In the genomic region with DNA sequence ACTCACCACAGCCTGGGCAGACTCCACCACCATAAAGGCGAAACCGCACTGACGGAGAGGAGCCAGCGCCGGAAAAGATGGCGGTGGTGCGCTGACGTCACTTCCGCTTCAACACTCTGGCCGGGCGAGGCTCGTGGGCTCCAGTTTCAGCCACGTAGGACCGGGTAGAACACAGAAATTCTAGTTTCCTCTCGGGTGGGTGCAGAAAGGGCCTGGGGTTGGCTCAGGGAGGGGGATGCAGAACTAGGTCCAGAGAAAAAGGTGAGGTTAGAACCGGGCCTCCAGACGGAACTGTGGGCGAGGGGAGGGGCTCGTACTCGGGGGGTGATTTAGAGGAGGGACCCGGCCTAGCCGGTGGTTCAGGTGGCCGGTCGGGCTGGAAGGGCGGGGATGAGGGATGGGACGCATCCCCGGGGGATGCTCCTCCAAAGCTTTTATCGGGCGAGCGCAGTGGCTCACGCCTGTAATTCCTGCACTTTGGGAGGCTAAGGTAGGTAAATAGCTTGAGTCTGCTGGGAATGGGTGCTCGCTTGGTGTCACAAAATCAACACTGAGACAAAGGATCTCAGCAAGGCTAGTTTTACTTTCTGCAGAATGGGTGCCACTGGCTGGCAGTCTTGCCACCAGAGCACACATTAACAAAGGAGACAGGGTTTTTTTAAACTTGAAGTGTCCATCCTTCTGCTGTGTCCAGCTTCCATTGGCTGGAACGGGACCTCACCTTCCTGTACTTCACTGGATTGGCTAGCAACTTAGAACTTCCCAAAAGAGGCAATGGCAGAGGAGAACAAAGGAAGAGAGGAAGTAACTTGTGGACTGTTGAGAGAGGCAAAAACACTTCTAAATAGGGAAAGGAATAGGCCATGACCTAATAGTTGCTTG, we compare ENCODE assay signal across 1 cellular context.
TF ChIP-seq lines count a peak whose summit lies in the region.

ZNF561 (minus strand) TSS at position 77 of the 882 bp plus-strand sequence. CDS start 1,776 bp downstream, outside the sequence.

TF ChIP-seq in HepG2, 621 proteins besides CTCF, POLR2A, EP300 and RAD21 (continued from another document and continues in another):
- TF ChIP-seq, protein P1, sequence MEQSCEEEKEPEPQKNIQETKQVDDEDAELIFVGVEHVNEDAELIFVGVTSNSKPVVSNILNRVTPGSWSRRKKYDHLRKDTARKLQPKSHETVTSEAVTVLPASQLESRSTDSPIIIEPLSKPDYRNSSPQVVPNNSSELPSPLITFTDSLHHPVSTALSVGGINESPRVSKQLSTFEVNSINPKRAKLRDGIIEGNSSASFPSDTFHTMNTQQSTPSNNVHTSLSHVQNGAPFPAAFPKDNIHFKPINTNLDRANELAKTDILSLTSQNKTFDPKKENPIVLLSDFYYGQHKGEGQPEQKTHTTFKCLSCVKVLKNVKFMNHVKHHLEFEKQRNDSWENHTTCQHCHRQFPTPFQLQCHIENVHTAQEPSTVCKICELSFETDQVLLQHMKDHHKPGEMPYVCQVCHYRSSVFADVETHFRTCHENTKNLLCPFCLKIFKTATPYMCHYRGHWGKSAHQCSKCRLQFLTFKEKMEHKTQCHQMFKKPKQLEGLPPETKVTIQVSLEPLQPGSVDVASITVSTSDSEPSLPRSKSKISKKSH (CRISPR knock-in tag; IDR thresholded peaks at IDR 0.05; ENCODE audit: borderline replicate concordance): peak; percentile 52; the same call in 1 of the 2 replicates
- TF ChIP-seq ZNF652 (CRISPR knock-in tag; IDR thresholded peaks at IDR 0.05; ENCODE audit: borderline replicate concordance, low read depth) (no peak), HCFC1 (IDR thresholded peaks at IDR 0.05; ENCODE audit: low read depth, low read length) (peak; percentile 56), ZSCAN21 (CRISPR knock-in tag; IDR thresholded peaks at IDR 0.05; ENCODE audit: borderline replicate concordance) (peak; percentile 42; the same call in 1 of the 2 replicates), ZBTB21 (CRISPR knock-in tag; IDR thresholded peaks at IDR 0.05) (no peak; the same call in 1 of the 2 replicates), RELA (CRISPR knock-in tag; IDR thresholded peaks at IDR 0.05) (no peak), CBX2 (IDR thresholded peaks at IDR 0.05; ENCODE audit: low read depth, low read length) (no peak), CBX2 (CRISPR knock-in tag; IDR thresholded peaks at IDR 0.05; ENCODE audit: low read depth) (no peak), GZF1 (CRISPR knock-in tag; IDR thresholded peaks at IDR 0.05) (no peak), ELF4 (CRISPR knock-in tag; IDR thresholded peaks at IDR 0.05; ENCODE audit: borderline replicate concordance) (peak; percentile 44; the same call in 1 of the 2 replicates), ZNF20 (CRISPR knock-in tag; IDR thresholded peaks at IDR 0.05) (peak; percentile 27; the same call in 1 of the 2 replicates), FLYWCH1 (CRISPR knock-in tag; IDR thresholded peaks at IDR 0.05) (peak; percentile 84; the same call in 1 of the 2 replicates), ZNF883 (CRISPR knock-in tag; IDR thresholded peaks at IDR 0.05; ENCODE audit: not compliant biosample characterization) (peak; percentile 54), THAP7 (CRISPR knock-in tag; IDR thresholded peaks at IDR 0.05) (no peak), ZNF674 (CRISPR knock-in tag; IDR thresholded peaks at IDR 0.05; ENCODE audit: low read depth) (no peak), ZNF550 (CRISPR knock-in tag; IDR thresholded peaks at IDR 0.05; ENCODE audit: borderline replicate concordance) (0 out of 2 replicates have a peak, but pooled peaks have one; percentile 16), TAF15 (IDR thresholded peaks at IDR 0.05; ENCODE audit: low read depth, low read length, poor library complexity, severe bottlenecking) (no peak), TEAD3 (CRISPR knock-in tag; optimal IDR thresholded peaks at IDR 0.05; ENCODE audit: borderline replicate concordance) (no peak), HNRNPLL (IDR thresholded peaks at IDR 0.05; ENCODE audit: low read depth, low read length, poor library complexity, severe bottlenecking) (peak; percentile 20), THRA (CRISPR knock-in tag; IDR thresholded peaks at IDR 0.05; ENCODE audit: borderline replicate concordance) (no peak), ZNF768 (CRISPR knock-in tag; IDR thresholded peaks at IDR 0.05) (peak; percentile 16; the same call in 1 of the 2 replicates), MED1 (CRISPR knock-in tag; IDR thresholded peaks at IDR 0.05) (peak; percentile 43), NKX3-1 (CRISPR knock-in tag; IDR thresholded peaks at IDR 0.05) (no peak; the same call in 1 of the 2 replicates), ZBTB42 (CRISPR knock-in tag; IDR thresholded peaks at IDR 0.05) (no peak), HNRNPH1 (optimal IDR thresholded peaks at IDR 0.05; ENCODE audit: low read depth, low read length) (peak; percentile 62), DNMT3B (CRISPR knock-in tag; conservative IDR thresholded peaks at IDR 0.05) (no peak), ZFP82 (CRISPR knock-in tag; IDR thresholded peaks at IDR 0.05; ENCODE audit: borderline replicate concordance) (peak; percentile 87; the same call in 1 of the 2 replicates), POLR2AphosphoS2 (IDR thresholded peaks at IDR 0.05; ENCODE audit: low read depth, low read length) (no peak), NCOR1 (IDR thresholded peaks at IDR 0.05; ENCODE audit: borderline replicate concordance, low read length) (peak; percentile 49; the same call in 1 of the 2 replicates), MTA3 (CRISPR knock-in tag; IDR thresholded peaks at IDR 0.05) (no peak), ZNF317 (CRISPR knock-in tag; IDR thresholded peaks at IDR 0.05) (peak; percentile 70), MXD1 (CRISPR knock-in tag; IDR thresholded peaks at IDR 0.05) (peak; percentile 44; the same call in 1 of the 2 replicates), MAFK (conservative IDR thresholded peaks at IDR 0.05 in 1 of 2, IDR thresholded peaks at IDR 0.05 in 1 of 2; ENCODE audit: low read length in 2 of 2) (no peak), RNF2 (conservative IDR thresholded peaks at IDR 0.05; ENCODE audit: low read depth) (no peak), POGZ (CRISPR knock-in tag; IDR thresholded peaks at IDR 0.05) (peak; percentile 76), KDM3A (CRISPR knock-in tag; IDR thresholded peaks at IDR 0.05; ENCODE audit: low read depth) (no peak)
- TF ChIP-seq, protein P2, sequence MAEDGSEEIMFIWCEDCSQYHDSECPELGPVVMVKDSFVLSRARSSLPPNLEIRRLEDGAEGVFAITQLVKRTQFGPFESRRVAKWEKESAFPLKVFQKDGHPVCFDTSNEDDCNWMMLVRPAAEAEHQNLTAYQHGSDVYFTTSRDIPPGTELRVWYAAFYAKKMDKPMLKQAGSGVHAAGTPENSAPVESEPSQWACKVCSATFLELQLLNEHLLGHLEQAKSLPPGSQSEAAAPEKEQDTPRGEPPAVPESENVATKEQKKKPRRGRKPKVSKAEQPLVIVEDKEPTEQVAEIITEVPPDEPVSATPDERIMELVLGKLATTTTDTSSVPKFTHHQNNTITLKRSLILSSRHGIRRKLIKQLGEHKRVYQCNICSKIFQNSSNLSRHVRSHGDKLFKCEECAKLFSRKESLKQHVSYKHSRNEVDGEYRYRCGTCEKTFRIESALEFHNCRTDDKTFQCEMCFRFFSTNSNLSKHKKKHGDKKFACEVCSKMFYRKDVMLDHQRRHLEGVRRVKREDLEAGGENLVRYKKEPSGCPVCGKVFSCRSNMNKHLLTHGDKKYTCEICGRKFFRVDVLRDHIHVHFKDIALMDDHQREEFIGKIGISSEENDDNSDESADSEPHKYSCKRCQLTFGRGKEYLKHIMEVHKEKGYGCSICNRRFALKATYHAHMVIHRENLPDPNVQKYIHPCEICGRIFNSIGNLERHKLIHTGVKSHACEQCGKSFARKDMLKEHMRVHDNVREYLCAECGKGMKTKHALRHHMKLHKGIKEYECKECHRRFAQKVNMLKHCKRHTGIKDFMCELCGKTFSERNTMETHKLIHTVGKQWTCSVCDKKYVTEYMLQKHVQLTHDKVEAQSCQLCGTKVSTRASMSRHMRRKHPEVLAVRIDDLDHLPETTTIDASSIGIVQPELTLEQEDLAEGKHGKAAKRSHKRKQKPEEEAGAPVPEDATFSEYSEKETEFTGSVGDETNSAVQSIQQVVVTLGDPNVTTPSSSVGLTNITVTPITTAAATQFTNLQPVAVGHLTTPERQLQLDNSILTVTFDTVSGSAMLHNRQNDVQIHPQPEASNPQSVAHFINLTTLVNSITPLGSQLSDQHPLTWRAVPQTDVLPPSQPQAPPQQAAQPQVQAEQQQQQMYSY (CRISPR knock-in tag; IDR thresholded peaks at IDR 0.05): no peak
- TF ChIP-seq, protein P3, sequence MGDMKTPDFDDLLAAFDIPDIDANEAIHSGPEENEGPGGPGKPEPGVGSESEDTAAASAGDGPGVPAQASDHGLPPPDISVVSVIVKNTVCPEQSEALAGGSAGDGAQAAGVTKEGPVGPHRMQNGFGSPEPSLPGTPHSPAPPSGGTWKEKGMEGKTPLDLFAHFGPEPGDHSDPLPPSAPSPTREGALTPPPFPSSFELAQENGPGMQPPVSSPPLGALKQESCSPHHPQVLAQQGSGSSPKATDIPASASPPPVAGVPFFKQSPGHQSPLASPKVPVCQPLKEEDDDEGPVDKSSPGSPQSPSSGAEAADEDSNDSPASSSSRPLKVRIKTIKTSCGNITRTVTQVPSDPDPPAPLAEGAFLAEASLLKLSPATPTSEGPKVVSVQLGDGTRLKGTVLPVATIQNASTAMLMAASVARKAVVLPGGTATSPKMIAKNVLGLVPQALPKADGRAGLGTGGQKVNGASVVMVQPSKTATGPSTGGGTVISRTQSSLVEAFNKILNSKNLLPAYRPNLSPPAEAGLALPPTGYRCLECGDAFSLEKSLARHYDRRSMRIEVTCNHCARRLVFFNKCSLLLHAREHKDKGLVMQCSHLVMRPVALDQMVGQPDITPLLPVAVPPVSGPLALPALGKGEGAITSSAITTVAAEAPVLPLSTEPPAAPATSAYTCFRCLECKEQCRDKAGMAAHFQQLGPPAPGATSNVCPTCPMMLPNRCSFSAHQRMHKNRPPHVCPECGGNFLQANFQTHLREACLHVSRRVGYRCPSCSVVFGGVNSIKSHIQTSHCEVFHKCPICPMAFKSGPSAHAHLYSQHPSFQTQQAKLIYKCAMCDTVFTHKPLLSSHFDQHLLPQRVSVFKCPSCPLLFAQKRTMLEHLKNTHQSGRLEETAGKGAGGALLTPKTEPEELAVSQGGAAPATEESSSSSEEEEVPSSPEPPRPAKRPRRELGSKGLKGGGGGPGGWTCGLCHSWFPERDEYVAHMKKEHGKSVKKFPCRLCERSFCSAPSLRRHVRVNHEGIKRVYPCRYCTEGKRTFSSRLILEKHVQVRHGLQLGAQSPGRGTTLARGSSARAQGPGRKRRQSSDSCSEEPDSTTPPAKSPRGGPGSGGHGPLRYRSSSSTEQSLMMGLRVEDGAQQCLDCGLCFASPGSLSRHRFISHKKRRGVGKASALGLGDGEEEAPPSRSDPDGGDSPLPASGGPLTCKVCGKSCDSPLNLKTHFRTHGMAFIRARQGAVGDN (CRISPR knock-in tag; IDR thresholded peaks at IDR 0.05): peak; percentile 92
- TF ChIP-seq, protein P4, sequence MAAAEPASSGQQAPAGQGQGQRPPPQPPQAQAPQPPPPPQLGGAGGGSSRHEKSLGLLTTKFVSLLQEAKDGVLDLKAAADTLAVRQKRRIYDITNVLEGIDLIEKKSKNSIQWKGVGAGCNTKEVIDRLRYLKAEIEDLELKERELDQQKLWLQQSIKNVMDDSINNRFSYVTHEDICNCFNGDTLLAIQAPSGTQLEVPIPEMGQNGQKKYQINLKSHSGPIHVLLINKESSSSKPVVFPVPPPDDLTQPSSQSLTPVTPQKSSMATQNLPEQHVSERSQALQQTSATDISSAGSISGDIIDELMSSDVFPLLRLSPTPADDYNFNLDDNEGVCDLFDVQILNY (CRISPR knock-in tag; conservative IDR thresholded peaks at IDR 0.05): no peak
- TF ChIP-seq, protein P5, sequence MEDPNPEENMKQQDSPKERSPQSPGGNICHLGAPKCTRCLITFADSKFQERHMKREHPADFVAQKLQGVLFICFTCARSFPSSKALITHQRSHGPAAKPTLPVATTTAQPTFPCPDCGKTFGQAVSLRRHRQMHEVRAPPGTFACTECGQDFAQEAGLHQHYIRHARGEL (CRISPR knock-in tag; IDR thresholded peaks at IDR 0.05): peak; percentile 11; the same call in 1 of the 2 replicates
- TF ChIP-seq, protein P6, sequence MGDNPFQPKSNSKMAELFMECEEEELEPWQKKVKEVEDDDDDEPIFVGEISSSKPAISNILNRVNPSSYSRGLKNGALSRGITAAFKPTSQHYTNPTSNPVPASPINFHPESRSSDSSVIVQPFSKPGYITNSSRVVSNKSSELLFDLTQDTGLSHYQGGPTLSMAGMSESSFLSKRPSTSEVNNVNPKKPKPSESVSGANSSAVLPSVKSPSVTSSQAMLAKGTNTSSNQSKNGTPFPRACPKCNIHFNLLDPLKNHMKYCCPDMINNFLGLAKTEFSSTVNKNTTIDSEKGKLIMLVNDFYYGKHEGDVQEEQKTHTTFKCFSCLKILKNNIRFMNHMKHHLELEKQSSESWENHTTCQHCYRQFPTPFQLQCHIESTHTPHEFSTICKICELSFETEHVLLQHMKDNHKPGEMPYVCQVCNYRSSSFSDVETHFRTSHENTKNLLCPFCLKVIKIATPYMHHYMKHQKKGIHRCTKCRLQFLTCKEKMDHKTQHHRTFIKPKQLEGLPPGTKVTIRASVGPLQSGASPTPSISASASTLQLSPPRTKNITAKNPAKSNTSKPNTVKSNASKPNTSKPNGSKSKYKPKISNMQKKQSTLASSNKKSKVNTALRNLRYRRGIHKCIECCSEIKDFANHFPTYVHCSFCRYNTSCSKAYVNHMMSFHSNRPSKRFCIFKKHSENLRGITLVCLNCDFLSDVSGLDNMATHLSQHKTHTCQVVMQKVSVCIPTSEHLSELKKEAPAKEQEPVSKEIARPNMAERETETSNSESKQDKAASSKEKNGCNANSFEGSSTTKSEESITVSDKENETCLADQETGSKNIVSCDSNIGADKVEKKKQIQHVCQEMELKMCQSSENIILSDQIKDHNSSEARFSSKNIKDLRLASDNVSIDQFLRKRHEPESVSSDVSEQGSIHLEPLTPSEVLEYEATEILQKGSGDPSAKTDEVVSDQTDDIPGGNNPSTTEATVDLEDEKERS (CRISPR knock-in tag; IDR thresholded peaks at IDR 0.05): 0 out of 2 replicates have a peak, but pooled peaks have one; percentile 41
- TF ChIP-seq, protein P7, sequence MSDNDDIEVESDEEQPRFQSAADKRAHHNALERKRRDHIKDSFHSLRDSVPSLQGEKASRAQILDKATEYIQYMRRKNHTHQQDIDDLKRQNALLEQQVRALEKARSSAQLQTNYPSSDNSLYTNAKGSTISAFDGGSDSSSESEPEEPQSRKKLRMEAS (IDR thresholded peaks at IDR 0.05): peak; percentile 53
